In genomic region chr6:130065616-130066015, GRCh38 we compare ENCODE assay signal across 29 cellular contexts.
"Had no signal": no experiment of that assay in that cellular context is flagged by ENCODE, and none has a peak within 500 bp of the region (broad histone marks: within the 10 kb centered on the region; RNA-seq: fewer than 3 reads in every experiment).

No MANE protein-coding gene starts in this region.

- H3K27me3 ChIP-seq: Peyer's patch, SJSA1 had no signal

- H3K9me3 Mint-ChIP-seq: activated CD8-positive, alpha-beta T cell treated with anti-CD3 and anti-CD28 coated beads for 36 hours; activated naive CD4-positive, alpha-beta T cell treated with anti-CD3 and anti-CD28 coated beads, Interleukin-2, amount 50 U/mL, for 24 hours; activated T-helper 2 cell treated with anti-CD3 and anti-CD28 coated beads, Interferon-gamma antibody, Interleukin-2, Interleukin-4, amounts not matched to agents 10 μg/mL and 5 μg/mL and 100 μg/mL, durations not matched to agents 14 hours and 24 hours and 36 hours; brain; T-helper 1 cell treated with Interleukin-12 subunit alpha and Interleukin-12 subunit beta and Interleukin-4 antibody, amounts not matched to agents 30 μg/mL and 1 μg/mL, for 36 hours; T-helper 2 cell treated with Interferon-gamma antibody and Interleukin-4, amounts not matched to agents 5 μg/mL and 100 μg/mL, for 36 hours had no signal

- H3K4me3 Mint-ChIP-seq: activated CD4-positive, alpha-beta T cell treated with anti-CD3 and anti-CD28 coated beads, Interleukin-2, amount 10 ng/mL, durations not matched to agents 24 days and 14 days; activated CD8-positive, alpha-beta T cell treated with anti-CD3 and anti-CD28 coated beads for 36 hours; activated naive CD4-positive, alpha-beta T cell treated with anti-CD3 and anti-CD28 coated beads, Interleukin-2, amount 50 U/mL, for 24 hours; brain; T-helper 1 cell treated with Interleukin-12 subunit alpha and Interleukin-12 subunit beta and Interleukin-4 antibody, amounts not matched to agents 30 μg/mL and 1 μg/mL, for 36 hours; T-helper 2 cell treated with Interferon-gamma antibody and Interleukin-4, amounts not matched to agents 5 μg/mL and 100 μg/mL, for 36 hours had no signal

- DNase-seq: activated CD4-positive, alpha-beta T cell treated with anti-CD3 and anti-CD28 coated beads, Interleukin-2, amount 10 ng/mL, durations not matched to agents 24 days and 14 days; activated CD4-positive, alpha-beta T cell treated with anti-CD3 and anti-CD28 coated beads, Interleukin-2, amount 50 U/mL, for 4 hours; activated CD8-positive, alpha-beta T cell treated with anti-CD3 and anti-CD28 coated beads for 36 hours; activated gamma-delta T cell; activated naive CD4-positive, alpha-beta T cell treated with Interleukin-2 at 50 U/mL for 16 hours; activated T-cell treated with anti-CD3 and anti-CD28 coated beads, Interleukin-2, amount 50 U/mL, for 1 hour; anterior cingulate cortex; central memory CD4-positive, alpha-beta T cell; MM.1S; MV-4-11; NCI-H1092; NCI-H1436 treated with DMSO at 0.1 percent for 48 hours; NCI-H1694 treated with DMSO at 0.1 percent for 48 hours; NCI-H2029; NCI-H345; NCI-H524 treated with DMSO at 0.1 percent for 48 hours; NK-92 treated with Interleukin-12 subunit alpha and Interleukin-12 subunit beta, amount 100 ng/mL, for 24 hours; PC-3; Peyer's patch; RPMI8226; SHP77 treated with DMSO at 0.1 percent for 48 hours; SK-N-SH had no signal

- H3K36me3 ChIP-seq: Peyer's patch had no signal

- H3K9ac ChIP-seq: KMS-11, SK-N-SH had no signal

- H3K4me3 ChIP-seq: Peyer's patch, SJSA1 had no signal

- ATAC-seq: activated CD8-positive, alpha-beta T cell treated with anti-CD3 and anti-CD28 coated beads for 36 hours; PC-3 had no signal

- H3K4me2 ChIP-seq: KMS-11, SK-N-SH had no signal

- H3K27me3 Mint-ChIP-seq: activated CD4-positive, alpha-beta T cell treated with anti-CD3 and anti-CD28 coated beads, Interleukin-2, amount 10 ng/mL, durations not matched to agents 24 days and 14 days; activated CD8-positive, alpha-beta T cell treated with anti-CD3 and anti-CD28 coated beads for 36 hours; activated naive CD4-positive, alpha-beta T cell treated with anti-CD3 and anti-CD28 coated beads, Interleukin-2, amount 50 U/mL, for 24 hours; brain had no signal

- H3K27ac Mint-ChIP-seq: activated CD4-positive, alpha-beta T cell treated with anti-CD3 and anti-CD28 coated beads, Interleukin-2, amount 10 ng/mL, durations not matched to agents 24 days and 14 days; activated CD8-positive, alpha-beta T cell treated with anti-CD3 and anti-CD28 coated beads for 36 hours; activated naive CD4-positive, alpha-beta T cell treated with anti-CD3 and anti-CD28 coated beads, Interleukin-2, amount 50 U/mL, for 24 hours; activated T-helper 2 cell treated with anti-CD3 and anti-CD28 coated beads, Interferon-gamma antibody, Interleukin-2, Interleukin-4, amounts not matched to agents 10 μg/mL and 5 μg/mL and 100 μg/mL, durations not matched to agents 14 hours and 24 hours and 36 hours; brain; T-helper 1 cell treated with Interleukin-12 subunit alpha and Interleukin-12 subunit beta and Interleukin-4 antibody, amounts not matched to agents 30 μg/mL and 1 μg/mL, for 36 hours; T-helper 2 cell treated with Interferon-gamma antibody and Interleukin-4, amounts not matched to agents 5 μg/mL and 100 μg/mL, for 36 hours had no signal

- H3K27ac ChIP-seq: KMS-11, Peyer's patch, SJSA1 had no signal

- H3K9me3 ChIP-seq: Peyer's patch, SJSA1, SK-N-SH had no signal

- H3K4me1 ChIP-seq: Peyer's patch, SJSA1 had no signal
